In genomic region chr18:2337552-2338141, GRCh38 we compare ENCODE assay signal across 8 cellular contexts.
A peak's percentile ranks its signal among the peaks of the same experiment; 100 is the strongest.
DNase-seq lines count a peak whose midpoint lies in the region; ATAC-seq and TF ChIP-seq lines count a peak whose summit lies in the region.

No MANE protein-coding gene starts in this region.

- DNase-seq in activated gamma-delta T cell treated with Interleukin-2 at 50 U/mL for 16 hours (peak; percentile 13), activated gamma-delta T cell (lab: John Stamatoyannopoulos, UW) (no peak), RPMI8226 (peak; percentile 20), astrocyte of the spinal cord (ENCODE audit: low read depth, low spot score) (no peak), lower lobe of right lung (no peak), upper lobe of left lung (no peak), sigmoid colon (no peak)

- in situ Hi-C loops in astrocyte of the spinal cord (cut with HindIII; ENCODE audit: low sequenced_read_pairs): no loop called here

- H3K4me3 ChIP-seq in astrocyte of the spinal cord (ENCODE audit: low read depth, low read length) (no peak overlapping the region), lower lobe of right lung (no peak overlapping the region), upper lobe of left lung (no peak overlapping the region), sigmoid colon (no peak overlapping the region)

- no peaks in the 10 kb centered on the region for H3K36me3 ChIP-seq in lower lobe of right lung
- H3K36me3 ChIP-seq in upper lobe of left lung: no peaks in the 10 kb centered on the region
- H3K36me3 ChIP-seq in sigmoid colon: no peaks in the 10 kb centered on the region

- TF ChIP-seq POLR2A in upper lobe of left lung (IDR thresholded peaks at IDR 0.05) (no peak), sigmoid colon (IDR thresholded peaks at IDR 0.05) (no peak)

- TF ChIP-seq CTCF in astrocyte of the spinal cord (IDR thresholded peaks at IDR 0.05; ENCODE audit: low read depth, low read length) (peak; percentile 36), lower lobe of right lung (IDR thresholded peaks at IDR 0.05) (peak; percentile 50), upper lobe of left lung (IDR thresholded peaks at IDR 0.05) (peak in 4 of 6 experiments; percentile 15 to 39 (median 34)), sigmoid colon (IDR thresholded peaks at IDR 0.05) (peak in 2 of 4 experiments; percentile 15 to 44)

- H3K27ac ChIP-seq in lower lobe of right lung: no peak overlapping the region
- H3K27ac ChIP-seq in upper lobe of left lung: no peak overlapping the region
- no peak overlapping the region for H3K27ac ChIP-seq in sigmoid colon

- H3K27me3 ChIP-seq in lower lobe of right lung (ENCODE audit: low read depth) (no peaks in the 10 kb centered on the region), upper lobe of left lung (no peaks in the 10 kb centered on the region), sigmoid colon (no peaks in the 10 kb centered on the region)

- TF ChIP-seq EP300 in upper lobe of left lung (IDR thresholded peaks at IDR 0.05): no peak
- TF ChIP-seq EP300 in sigmoid colon (IDR thresholded peaks at IDR 0.05): no peak

- intact Hi-C loops in lower lobe of right lung (cut with DNase I) (no loop called here), sigmoid colon (cut with DNase I) (loop anchor here (10.0 kb wide), 1 partner anchor 207 kb away; no protein-coding TSS in a partner anchor)

- no peaks in the 10 kb centered on the region for H3K9me3 ChIP-seq in lower lobe of right lung
- H3K9me3 ChIP-seq in upper lobe of left lung: no peaks in the 10 kb centered on the region
- no peaks in the 10 kb centered on the region for H3K9me3 ChIP-seq in sigmoid colon

- no peaks in the 10 kb centered on the region for H3K4me1 ChIP-seq in lower lobe of right lung
- H3K4me1 ChIP-seq in upper lobe of left lung: no peaks in the 10 kb centered on the region
- H3K4me1 ChIP-seq in sigmoid colon: no peaks in the 10 kb centered on the region

- 60 to 64% methylated on average over 7 of the region's 7 CpGs for WGBS in upper lobe of left lung, 2 donors
- WGBS in sigmoid colon, 2 donors: 43 to 55% methylated on average over 7 of the region's 7 CpGs

- ATAC-seq in HG02642 (IDR thresholded peaks at IDR 0.05; ENCODE audit: poor library complexity, unreplicated experiment) (peak; percentile 93), lower lobe of right lung (peak in 1 of 2 donors; percentile 35), upper lobe of left lung (ENCODE audit: low FRiP score in 2 of 2) (peak in 1 of 2 donors; percentile 65)

Comparison
In these comparisons a context has a peak if more than half of its experiments do, and no peak if none do; other contexts are left out.
1. DNase-seq: peak in activated gamma-delta T cell treated with Interleukin-2 at 50 U/mL for 16 hours (single experiment) and RPMI8226 (single experiment); none in activated gamma-delta T cell (single experiment), astrocyte of the spinal cord (single experiment), lower lobe of right lung (single experiment), upper lobe of left lung (0 of 2) and sigmoid colon (single experiment).